8 cellular contexts compared by ENCODE assay signal in the genomic region with DNA sequence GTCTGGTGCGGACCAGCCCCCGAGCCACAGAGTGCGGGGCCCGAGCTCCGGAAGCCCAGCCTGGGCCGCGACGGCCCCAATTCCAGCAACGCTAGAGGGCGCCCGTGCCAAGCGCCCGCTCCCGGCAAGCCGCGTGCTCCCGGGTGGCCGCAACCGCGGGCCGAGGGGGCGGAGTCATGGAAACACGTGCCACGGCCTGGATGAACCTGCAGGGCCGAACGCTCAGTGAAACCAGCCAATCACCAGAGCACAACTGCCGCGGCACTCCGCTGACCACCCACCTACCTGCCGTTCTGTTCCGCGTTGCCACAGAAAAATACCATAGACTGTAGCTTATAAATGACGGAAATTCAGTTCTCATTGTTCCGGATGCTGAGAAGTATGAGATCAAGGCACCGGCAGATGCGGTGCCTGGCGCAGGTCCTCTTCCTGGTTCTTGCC.
DNase-seq lines count a peak whose midpoint lies in the region; ATAC-seq and TF ChIP-seq lines count a peak whose summit lies in the region.

No MANE protein-coding gene starts in this region.

- H3K9me3 ChIP-seq in neural progenitor cell (ENCODE audit: low read depth) = no peaks in the 10 kb centered on the region

- H3K4me3 ChIP-seq in LNCaP clone FGC (ENCODE audit: low read depth, low read length) = no peak overlapping the region
- no peak overlapping the region for H3K4me3 ChIP-seq in neural progenitor cell

- H3K36me3 Mint-ChIP-seq in activated T-cell treated with anti-CD3 and anti-CD28 coated beads, Interleukin-2, amount 50 U/mL, for 72 hours (ENCODE audit: insufficient read depth in 2 of 2) = no peaks in the 10 kb centered on the region
- H3K36me3 Mint-ChIP-seq in neural progenitor cell = no peaks in the 10 kb centered on the region
- H3K36me3 Mint-ChIP-seq in stimulated activated naive CD8-positive, alpha-beta T cell treated with anti-CD3 and anti-CD28 coated beads, Interleukin-15, Interleukin-2, amounts not matched to agents 100 ng/mL and 50 ng/mL, for 24 hours (ENCODE audit: low read depth) = no peaks in the 10 kb centered on the region

- H3K4me1 Mint-ChIP-seq in activated T-cell treated with anti-CD3 and anti-CD28 coated beads, Interleukin-2, amount 50 U/mL, for 72 hours (ENCODE audit: low read depth) = peaks cover 34% of the 10 kb centered on the region
- peaks cover 22% of the 10 kb centered on the region for H3K4me1 Mint-ChIP-seq in neural progenitor cell
- H3K4me1 Mint-ChIP-seq in stimulated activated naive CD8-positive, alpha-beta T cell treated with anti-CD3 and anti-CD28 coated beads, Interleukin-15, Interleukin-2, amounts not matched to agents 100 ng/mL and 50 ng/mL, for 24 hours (ENCODE audit: low read depth) = peaks cover 24% of the 10 kb centered on the region

- peaks cover 8% of the 10 kb centered on the region for H3K27me3 Mint-ChIP-seq in activated T-cell treated with anti-CD3 and anti-CD28 coated beads, Interleukin-2, amount 50 U/mL, for 72 hours (ENCODE audit: low read depth)
- H3K27me3 Mint-ChIP-seq in neural progenitor cell (ENCODE audit: insufficient read depth, low read depth) = peaks cover 15% of the 10 kb centered on the region
- peaks cover 21% of the 10 kb centered on the region for H3K27me3 Mint-ChIP-seq in stimulated activated naive CD8-positive, alpha-beta T cell treated with anti-CD3 and anti-CD28 coated beads, Interleukin-15, Interleukin-2, amounts not matched to agents 100 ng/mL and 50 ng/mL, for 24 hours

- peaks cover 2% of the 10 kb centered on the region in 2 donors for H3K9me3 Mint-ChIP-seq in activated T-cell treated with anti-CD3 and anti-CD28 coated beads, Interleukin-2, amount 50 U/mL, for 72 hours
- H3K9me3 Mint-ChIP-seq in neural progenitor cell = peaks cover 4% of the 10 kb centered on the region
- no peaks in the 10 kb centered on the region for H3K9me3 Mint-ChIP-seq in stimulated activated naive CD8-positive, alpha-beta T cell treated with anti-CD3 and anti-CD28 coated beads, Interleukin-15, Interleukin-2, amounts not matched to agents 100 ng/mL and 50 ng/mL, for 24 hours

- H2AFZ ChIP-seq in neural progenitor cell (replicated peaks) = peak overlapping the region; percentile 52

- H3K27me3 ChIP-seq in neural progenitor cell = peaks cover 56% of the 10 kb centered on the region

- H3K4me3 Mint-ChIP-seq in activated T-cell treated with anti-CD3 and anti-CD28 coated beads, Interleukin-2, amount 50 U/mL, for 72 hours = peak overlapping the region; percentile 68 to 73
- peak overlapping the region; percentile 37 for H3K4me3 Mint-ChIP-seq in neural progenitor cell
- peak overlapping the region; percentile 44 for H3K4me3 Mint-ChIP-seq in stimulated activated naive CD8-positive, alpha-beta T cell treated with anti-CD3 and anti-CD28 coated beads, Interleukin-15, Interleukin-2, amounts not matched to agents 100 ng/mL and 50 ng/mL, for 24 hours

- H3K27ac ChIP-seq in neural progenitor cell = no peak overlapping the region

- no peak overlapping the region for H3K9ac ChIP-seq in neural progenitor cell

- peak; percentile 42 for TF ChIP-seq CTCF in AG09319 (IDR thresholded peaks at IDR 0.05; ENCODE audit: low read depth, low read length)
- TF ChIP-seq CTCF in LNCaP clone FGC (IDR thresholded peaks at IDR 0.05; ENCODE audit: control insufficient read depth, extremely low read depth, insufficient read depth) = peak; percentile 54
- peak; percentile 75 for TF ChIP-seq CTCF in neural progenitor cell (IDR thresholded peaks at IDR 0.05)

- H3K79me2 ChIP-seq in neural progenitor cell (ENCODE audit: low read depth) = no peaks in the 10 kb centered on the region

- no peaks in the 10 kb centered on the region for H3K36me3 ChIP-seq in neural progenitor cell

- H3K4me1 ChIP-seq in neural progenitor cell = peaks cover 12% of the 10 kb centered on the region

- no peaks in the 10 kb centered on the region for H3F3A ChIP-seq in neural progenitor cell (ENCODE audit: low read depth)

- DNase-seq in AG09319 (ENCODE audit: extremely low read depth, low read depth) (no peak), LNCaP clone FGC (ENCODE audit: low read depth) (peak; percentile 30), fibroblast of peridontal ligament (ENCODE audit: extremely low read depth) (peak; percentile 36), neural progenitor cell (ENCODE audit: low spot score) (peak; percentile 84), NCI-H510A treated with DMSO at 0.1 percent for 48 hours (lab: John Stamatoyannopoulos, UW) (no peak)
- peak; percentile 76 to 86 for DNase-seq in activated T-cell treated with anti-CD3 and anti-CD28 coated beads, Interleukin-2, amount 50 U/mL, for 72 hours

- H4K20me1 ChIP-seq in neural progenitor cell (ENCODE audit: low read depth) = no peaks in the 10 kb centered on the region

- H3K4me2 ChIP-seq in neural progenitor cell = no peak overlapping the region

- peak; percentile 84 to 87 for ATAC-seq in activated T-cell treated with anti-CD3 and anti-CD28 coated beads, Interleukin-2, amount 50 U/mL, for 72 hours (replicated peaks in 1 of 2)
- no peak for ATAC-seq in HG03135 (IDR thresholded peaks at IDR 0.05; ENCODE audit: unreplicated experiment)

- no peak overlapping the region for H3K27ac Mint-ChIP-seq in activated T-cell treated with anti-CD3 and anti-CD28 coated beads, Interleukin-2, amount 50 U/mL, for 72 hours
- no peak overlapping the region for H3K27ac Mint-ChIP-seq in neural progenitor cell
- H3K27ac Mint-ChIP-seq in stimulated activated naive CD8-positive, alpha-beta T cell treated with anti-CD3 and anti-CD28 coated beads, Interleukin-15, Interleukin-2, amounts not matched to agents 100 ng/mL and 50 ng/mL, for 24 hours = no peak overlapping the region

Comparison
In these comparisons a context has a peak if more than half of its experiments do, and no peak if none do; other contexts are left out.
1. DNase-seq: peak in LNCaP clone FGC (single experiment), activated T-cell treated with anti-CD3 and anti-CD28 coated beads, Interleukin-2, amount 50 U/mL, for 72 hours (2 of 2), fibroblast of peridontal ligament (single experiment) and neural progenitor cell (single experiment); none in AG09319 (single experiment) and NCI-H510A treated with DMSO at 0.1 percent for 48 hours (single experiment).
2. Peak in every context shown above with its lines, with median percentiles within 50 percentile points of each other: CTCF ChIP-seq and H3K4me3 Mint-ChIP-seq.